Comparison of ENCODE assay signal across 10 cellular contexts in the genomic region with DNA sequence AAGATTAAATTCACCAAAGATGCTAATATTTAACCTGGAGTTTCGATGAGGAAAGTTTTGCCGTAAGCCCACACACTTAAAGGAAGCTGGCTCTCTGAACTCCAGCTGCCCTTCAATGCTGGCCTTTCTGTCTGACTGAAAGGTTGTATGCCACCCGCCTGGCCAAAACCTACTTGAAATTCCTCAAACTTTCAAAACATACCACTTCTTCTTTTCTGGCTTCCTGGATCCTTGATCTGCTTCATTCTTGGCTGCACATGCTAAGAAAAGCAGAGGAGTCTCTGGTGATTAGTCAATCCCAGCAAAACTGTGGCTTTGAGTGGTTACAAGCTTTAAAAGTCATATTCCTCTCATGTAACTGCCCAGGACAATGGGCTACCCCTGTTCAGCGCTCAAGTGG.
DNase-seq lines count a peak whose midpoint lies in the region; ATAC-seq lines count a peak whose summit lies in the region.
"Had no signal": no experiment of that assay in that cellular context is flagged by ENCODE, and none has a peak within 500 bp of the region (broad histone marks: within the 10 kb centered on the region; RNA-seq: fewer than 3 reads in every experiment).

No MANE protein-coding gene starts in this region.

- no peak overlapping the region for H3K4me3 Mint-ChIP-seq in stimulated activated memory B cell treated with anti-CD40 and anti-IgM and Interleukin-4, amounts not matched to agents 10 μg/mL and 1 μg/mL and 100 μg/mL, for 72 hours
- H3K4me3 Mint-ChIP-seq: naive thymus-derived CD8-positive, alpha-beta T cell had no signal

- H3K9me3 Mint-ChIP-seq in stimulated activated memory B cell treated with anti-CD40 and anti-IgM and Interleukin-4, amounts not matched to agents 10 μg/mL and 1 μg/mL and 100 μg/mL, for 72 hours = no peaks in the 10 kb centered on the region
- H3K9me3 Mint-ChIP-seq: naive thymus-derived CD8-positive, alpha-beta T cell had no signal

- no peaks in the 10 kb centered on the region for H3K4me1 Mint-ChIP-seq in stimulated activated memory B cell treated with anti-CD40 and anti-IgM and Interleukin-4, amounts not matched to agents 10 μg/mL and 1 μg/mL and 100 μg/mL, for 72 hours

- ATAC-seq in GM19351 (IDR thresholded peaks at IDR 0.05; ENCODE audit: unreplicated experiment) (peak; percentile 62), HG02884 (IDR thresholded peaks at IDR 0.05; ENCODE audit: unreplicated experiment) (peak; percentile 79)
- ATAC-seq in stimulated activated memory B cell treated with anti-CD40 and anti-IgM and Interleukin-4, amounts not matched to agents 10 μg/mL and 1 μg/mL and 100 μg/mL, for 72 hours = peak; percentile 57
- ATAC-seq: gastroesophageal sphincter; naive thymus-derived CD8-positive, alpha-beta T cell had no signal

- H3K36me3 Mint-ChIP-seq in stimulated activated memory B cell treated with anti-CD40 and anti-IgM and Interleukin-4, amounts not matched to agents 10 μg/mL and 1 μg/mL and 100 μg/mL, for 72 hours = no peaks in the 10 kb centered on the region
- H3K36me3 Mint-ChIP-seq: naive thymus-derived CD8-positive, alpha-beta T cell had no signal

- no peak overlapping the region for H3K27ac Mint-ChIP-seq in stimulated activated memory B cell treated with anti-CD40 and anti-IgM and Interleukin-4, amounts not matched to agents 10 μg/mL and 1 μg/mL and 100 μg/mL, for 72 hours
- H3K27ac Mint-ChIP-seq: naive thymus-derived CD8-positive, alpha-beta T cell had no signal

- DNase-seq in NOMO-1 treated with DMSO at 0.1 percent for 48 hours (lab: John Stamatoyannopoulos, UW; ENCODE audit: unreplicated experiment) = peak; percentile 33
- no peak for DNase-seq in COR-L47 (lab: John Stamatoyannopoulos, UW)
- no peak for DNase-seq in effector CD4-positive, alpha-beta T cell
- no peak for DNase-seq in SHP77 treated with DMSO at 0.1 percent for 48 hours (lab: John Stamatoyannopoulos, UW)
- no peak for DNase-seq in stimulated activated naive CD4-positive, alpha-beta T cell treated with Interleukin-2 at 50 U/mL for 16 hours (lab: John Stamatoyannopoulos, UW)
- DNase-seq: naive thymus-derived CD8-positive, alpha-beta T cell had no signal

- peaks cover 20% of the 10 kb centered on the region for H3K27me3 Mint-ChIP-seq in stimulated activated memory B cell treated with anti-CD40 and anti-IgM and Interleukin-4, amounts not matched to agents 10 μg/mL and 1 μg/mL and 100 μg/mL, for 72 hours
